1 cellular context compared by ENCODE assay signal in genomic region chr14:104240426-104241157, GRCh38.
TF ChIP-seq lines count a peak whose summit lies in the region.

No MANE protein-coding gene starts in this region.

TF ChIP-seq in SK-N-SH, 30 proteins besides CTCF, POLR2A, EP300 and RAD21 (continued from another document):
- TF ChIP-seq REST (IDR thresholded peaks at IDR 0.05; ENCODE audit: low read depth, low read length) (no peak), ZBTB33 (IDR thresholded peaks at IDR 0.05; ENCODE audit: borderline replicate concordance, low read depth) (no peak), IRF3 (IDR thresholded peaks at IDR 0.05; ENCODE audit: low read depth, low read length) (no peak)
